ENCODE assay signal across 22 cellular contexts in genomic region chr9:101569736-101570501, GRCh38. TPM values are rescaled to one million over a fixed set of nuclear protein-coding genes. Genes with fewer than 3 reads are reported as not detected.
DNase-seq lines count a peak whose midpoint lies in the region; ATAC-seq lines count a peak whose summit lies in the region.
"Had no signal": no experiment of that assay in that cellular context is flagged by ENCODE, and none has a peak within 500 bp of the region (broad histone marks: within the 10 kb centered on the region; RNA-seq: fewer than 3 reads in every experiment).

No MANE protein-coding gene starts in this region.

- DNase-seq in activated CD4-positive, alpha-beta T cell treated with anti-CD3 and anti-CD28 coated beads for 36 hours: no peak
- DNase-seq in activated CD4-positive, alpha-beta T cell treated with anti-CD3 and anti-CD28 coated beads for 48 hours: no peak
- DNase-seq in CD4-positive, CD25-positive, alpha-beta regulatory T cell: peak in 2 of 3 donors; percentile 63 to 78
- no peak for DNase-seq in T-helper 2 cell treated with Interferon-gamma antibody and Interleukin-4, amounts not matched to agents 5 μg/mL and 100 μg/mL, for 36 hours (ENCODE audit: low spot score)
- no peak for DNase-seq in central memory CD8-positive, alpha-beta T cell (ENCODE audit: low spot score in 2 of 2)
- no peak for DNase-seq in activated CD4-positive, CD25-positive, alpha-beta regulatory T cell treated with anti-CD3 and anti-CD28 coated beads, Interleukin-2, amount 50 U/mL, for 72 hours
- DNase-seq: dermis blood vessel endothelial cell; DMS153; gastrocnemius medialis; left cardiac atrium; NCI-H1436 treated with DMSO at 0.1 percent for 48 hours; stimulated activated CD4-positive, alpha-beta T cell treated with anti-CD3 and anti-CD28 coated beads, Interleukin-12 subunit alpha, Interleukin-12 subunit beta, amount 100 ng/mL, for 4 hours had no signal

- no peaks in the 10 kb centered on the region for H3K27me3 ChIP-seq in CD4-positive, CD25-positive, alpha-beta regulatory T cell (ENCODE audit: control insufficient read depth, insufficient read depth, low read length)
- H3K27me3 ChIP-seq: gastrocnemius medialis, neural progenitor cell had no signal

- H3K9me3 Mint-ChIP-seq in activated CD4-positive, alpha-beta T cell treated with anti-CD3 and anti-CD28 coated beads for 36 hours (ENCODE audit: low read depth): no peaks in the 10 kb centered on the region
- H3K9me3 Mint-ChIP-seq in CD4-positive, CD25-positive, alpha-beta regulatory T cell: no peaks in the 10 kb centered on the region
- H3K9me3 Mint-ChIP-seq in T-helper 2 cell treated with Interferon-gamma antibody and Interleukin-4, amounts not matched to agents 5 μg/mL and 100 μg/mL, for 36 hours: no peaks in the 10 kb centered on the region
- H3K9me3 Mint-ChIP-seq in central memory CD8-positive, alpha-beta T cell: no peaks in the 10 kb centered on the region
- H3K9me3 Mint-ChIP-seq: mesothelial cell of epicardium, neural progenitor cell had no signal

- CTCF ChIA-PET in activated CD4-positive, alpha-beta T cell treated with anti-CD3 and anti-CD28 coated beads for 36 hours (lab: Charles Lee): interaction anchor here (1.4 to 1.5 kb wide), 2 partner anchors 10 to 13 kb away, joined by 4 to 5 read pairs; no protein-coding TSS in a partner anchor

- H3K4me1 ChIP-seq in CD4-positive, CD25-positive, alpha-beta regulatory T cell (ENCODE audit: control insufficient read depth, insufficient read depth, low read length, poor library complexity, severe bottlenecking): peaks cover 58% of the 10 kb centered on the region
- H3K4me1 ChIP-seq: gastrocnemius medialis, neural progenitor cell had no signal

- peak overlapping the region; percentile 67 for H3K27ac ChIP-seq in CD4-positive, CD25-positive, alpha-beta regulatory T cell (ENCODE audit: insufficient read depth, low read length, poor library complexity, severe bottlenecking)
- H3K27ac ChIP-seq: epithelial cell of prostate, gastrocnemius medialis, neural progenitor cell, thoracic aorta had no signal

- intact Hi-C loops in activated CD4-positive, alpha-beta T cell treated with anti-CD3 and anti-CD28 coated beads for 36 hours (cut with DNase I, micrococcal nuclease): loop anchor here in 1 of 2 experiments (5.0 kb wide), 1 partner anchor 38 kb away; the partner anchor contains the start of gene RNF20

- no peaks in the 10 kb centered on the region for H3K27me3 Mint-ChIP-seq in activated CD4-positive, alpha-beta T cell treated with anti-CD3 and anti-CD28 coated beads for 36 hours
- no peaks in the 10 kb centered on the region for H3K27me3 Mint-ChIP-seq in CD4-positive, CD25-positive, alpha-beta regulatory T cell
- no peaks in the 10 kb centered on the region for H3K27me3 Mint-ChIP-seq in T-helper 2 cell treated with Interferon-gamma antibody and Interleukin-4, amounts not matched to agents 5 μg/mL and 100 μg/mL, for 36 hours (ENCODE audit: low read depth)
- H3K27me3 Mint-ChIP-seq in central memory CD8-positive, alpha-beta T cell: no peaks in the 10 kb centered on the region

- peaks cover 9% of the 10 kb centered on the region for H3K36me3 ChIP-seq in CD4-positive, CD25-positive, alpha-beta regulatory T cell (ENCODE audit: control insufficient read depth, insufficient read depth, low read length)
- H3K36me3 ChIP-seq: neural progenitor cell had no signal

- peaks cover 81% of the 10 kb centered on the region for H3K4me1 Mint-ChIP-seq in activated CD4-positive, alpha-beta T cell treated with anti-CD3 and anti-CD28 coated beads for 36 hours
- H3K4me1 Mint-ChIP-seq in CD4-positive, CD25-positive, alpha-beta regulatory T cell: peaks cover 28 to 79% (median 63%) of the 10 kb centered on the region in 4 donors
- peaks cover 17% of the 10 kb centered on the region for H3K4me1 Mint-ChIP-seq in T-helper 2 cell treated with Interferon-gamma antibody and Interleukin-4, amounts not matched to agents 5 μg/mL and 100 μg/mL, for 36 hours (ENCODE audit: low read depth)
- H3K4me1 Mint-ChIP-seq in central memory CD8-positive, alpha-beta T cell: peaks cover 19% of the 10 kb centered on the region

- POLR2A ChIA-PET in activated CD4-positive, alpha-beta T cell treated with anti-CD3 and anti-CD28 coated beads for 36 hours (lab: Charles Lee): interaction anchor here (0.7 kb wide), 1 partner anchor 1977 kb away, joined by 4 read pairs; no protein-coding TSS in a partner anchor

- H3K27ac Mint-ChIP-seq in activated CD4-positive, alpha-beta T cell treated with anti-CD3 and anti-CD28 coated beads for 36 hours: peak overlapping the region; percentile 84
- peak overlapping the region; percentile 92 to 98 (median 95) for H3K27ac Mint-ChIP-seq in CD4-positive, CD25-positive, alpha-beta regulatory T cell
- peak overlapping the region; percentile 73 for H3K27ac Mint-ChIP-seq in T-helper 2 cell treated with Interferon-gamma antibody and Interleukin-4, amounts not matched to agents 5 μg/mL and 100 μg/mL, for 36 hours
- no peak overlapping the region for H3K27ac Mint-ChIP-seq in central memory CD8-positive, alpha-beta T cell (ENCODE audit: low read depth)
- H3K27ac Mint-ChIP-seq: mesothelial cell of epicardium, neural progenitor cell had no signal

- no peaks in the 10 kb centered on the region for H3K9me3 ChIP-seq in CD4-positive, CD25-positive, alpha-beta regulatory T cell (ENCODE audit: control insufficient read depth in 2 of 2, low read length in 2 of 2)
- H3K9me3 ChIP-seq: gastrocnemius medialis, thoracic aorta had no signal

- H3K36me3 Mint-ChIP-seq in activated CD4-positive, alpha-beta T cell treated with anti-CD3 and anti-CD28 coated beads for 36 hours (ENCODE audit: low read depth): peaks cover 34% of the 10 kb centered on the region
- peaks cover 23% of the 10 kb centered on the region for H3K36me3 Mint-ChIP-seq in CD4-positive, CD25-positive, alpha-beta regulatory T cell
- peaks cover 11% of the 10 kb centered on the region for H3K36me3 Mint-ChIP-seq in T-helper 2 cell treated with Interferon-gamma antibody and Interleukin-4, amounts not matched to agents 5 μg/mL and 100 μg/mL, for 36 hours (ENCODE audit: low read depth)
- peaks cover 21% of the 10 kb centered on the region for H3K36me3 Mint-ChIP-seq in central memory CD8-positive, alpha-beta T cell (ENCODE audit: insufficient read depth)

- peak; percentile 47 for ATAC-seq in activated CD4-positive, alpha-beta T cell treated with anti-CD3 and anti-CD28 coated beads for 36 hours
- ATAC-seq in CD4-positive, CD25-positive, alpha-beta regulatory T cell (ENCODE audit: low read depth in 2 of 2): peak; percentile 79 to 85
- peak; percentile 76 for ATAC-seq in central memory CD8-positive, alpha-beta T cell (replicated peaks; ENCODE audit: extremely low read depth, poor library complexity, severe bottlenecking)
- ATAC-seq in GM18520 (IDR thresholded peaks at IDR 0.05; ENCODE audit: unreplicated experiment) (no peak), GM21528 (IDR thresholded peaks at IDR 0.05; ENCODE audit: low FRiP score, unreplicated experiment) (no peak)
- ATAC-seq: gastrocnemius medialis had no signal

- H3K4me3 Mint-ChIP-seq in activated CD4-positive, alpha-beta T cell treated with anti-CD3 and anti-CD28 coated beads for 36 hours: no peak overlapping the region
- peak overlapping the region; percentile 27 to 71 (median 67) for H3K4me3 Mint-ChIP-seq in CD4-positive, CD25-positive, alpha-beta regulatory T cell
- no peak overlapping the region for H3K4me3 Mint-ChIP-seq in T-helper 2 cell treated with Interferon-gamma antibody and Interleukin-4, amounts not matched to agents 5 μg/mL and 100 μg/mL, for 36 hours
- no peak overlapping the region for H3K4me3 Mint-ChIP-seq in central memory CD8-positive, alpha-beta T cell
- H3K4me3 Mint-ChIP-seq: mesothelial cell of epicardium, neural progenitor cell had no signal

- H3K4me3 ChIP-seq in CD4-positive, CD25-positive, alpha-beta regulatory T cell (ENCODE audit: low read depth, low read length): peak overlapping the region; percentile 45
- H3K4me3 ChIP-seq: gastrocnemius medialis, neural progenitor cell, thoracic aorta had no signal

RNA-seq across cellular contexts. Expression of gene PPP3R2, which starts 24.9 kb away (rescaled TPM):
- total RNA-seq in activated CD4-positive, alpha-beta T cell treated with anti-CD3 and anti-CD28 coated beads for 36 hours: not detected
- total RNA-seq in CD4-positive, CD25-positive, alpha-beta regulatory T cell: not detected
- under 1 TPM in 2 of 4 donors, not detected in 2; 0.17 to 0.22 TPM for polyA plus RNA-seq in CD4-positive, CD25-positive, alpha-beta regulatory T cell
- total RNA-seq: A172, dermis blood vessel endothelial cell, gastrocnemius medialis, left cardiac atrium, M059J, pulmonary artery endothelial cell, thoracic aorta had no signal
- polyA plus RNA-seq: BJ had no signal

RNA-seq across cellular contexts. Expression of gene RNF20, which starts 36.3 kb away (rescaled TPM):
- 10 to 100 TPM; 37.2 to 46.4 TPM for total RNA-seq in activated CD4-positive, alpha-beta T cell treated with anti-CD3 and anti-CD28 coated beads for 36 hours
- total RNA-seq in CD4-positive, CD25-positive, alpha-beta regulatory T cell: 43.4 TPM
- polyA plus RNA-seq in CD4-positive, CD25-positive, alpha-beta regulatory T cell: 10 to 100 TPM; 31.3 to 50.0 (median 37.4) TPM

Comparison
In these comparisons a context has a peak if more than half of its experiments do, and no peak if none do; other contexts are left out.
1. ATAC-seq: peak in activated CD4-positive, alpha-beta T cell treated with anti-CD3 and anti-CD28 coated beads for 36 hours (single experiment), CD4-positive, CD25-positive, alpha-beta regulatory T cell (2 of 2) and central memory CD8-positive, alpha-beta T cell (single experiment); none in GM18520 (single experiment) and GM21528 (single experiment).
2. DNase-seq: peak in CD4-positive, CD25-positive, alpha-beta regulatory T cell (2 of 3); none in activated CD4-positive, alpha-beta T cell treated with anti-CD3 and anti-CD28 coated beads for 36 hours (single experiment), activated CD4-positive, alpha-beta T cell treated with anti-CD3 and anti-CD28 coated beads for 48 hours (single experiment), T-helper 2 cell treated with Interferon-gamma antibody and Interleukin-4, amounts not matched to agents 5 μg/mL and 100 μg/mL, for 36 hours (single experiment), central memory CD8-positive, alpha-beta T cell (0 of 2) and activated CD4-positive, CD25-positive, alpha-beta regulatory T cell treated with anti-CD3 and anti-CD28 coated beads, Interleukin-2, amount 50 U/mL, for 72 hours (single experiment).
3. H3K4me3 Mint-ChIP-seq: peak in CD4-positive, CD25-positive, alpha-beta regulatory T cell (4 of 4); none in activated CD4-positive, alpha-beta T cell treated with anti-CD3 and anti-CD28 coated beads for 36 hours (single experiment), T-helper 2 cell treated with Interferon-gamma antibody and Interleukin-4, amounts not matched to agents 5 μg/mL and 100 μg/mL, for 36 hours (single experiment) and central memory CD8-positive, alpha-beta T cell (single experiment).